In genomic region chr14:90760591-90761316, GRCh38 we compare ENCODE assay signal across 9 cellular contexts. TPM values are rescaled to one million over a fixed set of nuclear protein-coding genes. Genes with fewer than 3 reads are reported as not detected.
DNase-seq lines count a peak whose midpoint lies in the region; ATAC-seq, FAIRE-seq and TF ChIP-seq lines count a peak whose summit lies in the region.
"Had no signal": no experiment of that assay in that cellular context is flagged by ENCODE, and none has a peak within 500 bp of the region (broad histone marks: within the 10 kb centered on the region; RNA-seq: fewer than 3 reads in every experiment).

No MANE protein-coding gene starts in this region.

- no peak for TF ChIP-seq POLR2A in endothelial cell of umbilical vein (IDR thresholded peaks at IDR 0.05; ENCODE audit: low read depth, low read length)

- H3K79me2 ChIP-seq in endothelial cell of umbilical vein (ENCODE audit: control insufficient read depth, insufficient read depth, low read length) = no peaks in the 10 kb centered on the region

- CTCF ChIA-PET in endothelial cell of umbilical vein (lab: Charles Lee) = interaction anchor here (1.2 to 5.6 kb wide), 12 partner anchors 8 to 471 kb away, joined by 3 to 108 read pairs (median 5); partner anchors contain the start of gene TTC7B

- peaks cover 0 to 25% (median 17%) of the 10 kb centered on the region in 11 donors for H3K9me3 ChIP-seq in heart right ventricle
- H3K9me3 ChIP-seq in endothelial cell of umbilical vein (replicated peaks; ENCODE audit: control insufficient read depth, insufficient read depth, low read length) = no peaks in the 10 kb centered on the region

- H3K4me1 ChIP-seq in heart right ventricle (peaks cover 4 to 34% (median 24%) of the 10 kb centered on the region in 9 donors), endothelial cell of umbilical vein (ENCODE audit: control insufficient read depth, extremely low read depth, insufficient read depth, low read length) (peaks cover 15% of the 10 kb centered on the region)

- no peak overlapping the region for H3K9ac ChIP-seq in endothelial cell of umbilical vein (replicated peaks; ENCODE audit: extremely low read depth, insufficient read depth, low read length)

- intact Hi-C loops in heart right ventricle (cut with DNase I) (loop anchor here in 3 of 10 donors (2.0 to 5.0 kb wide), 5 partner anchors 42 to 458 kb away; no protein-coding TSS in a partner anchor), Right ventricle myocardium inferior (cut with DNase I) (no loop called here), endothelial cell of umbilical vein (cut with micrococcal nuclease) (loop anchor here (1.0 kb wide), 3 partner anchors 43 to 140 kb away; no protein-coding TSS in a partner anchor)

- ATAC-seq in heart right ventricle = no peak
- ATAC-seq in Right ventricle myocardium inferior = no peak
- no peak for ATAC-seq in HG03045 (IDR thresholded peaks at IDR 0.05; ENCODE audit: unreplicated experiment)
- ATAC-seq: stimulated activated effector memory CD8-positive, alpha-beta T cell treated with anti-CD3 and anti-CD28 coated beads, Interleukin-12 subunit alpha, Interleukin-12 subunit beta, amount 100 ng/mL, for 72 hours had no signal

- no peaks in the 10 kb centered on the region for H4K20me1 ChIP-seq in endothelial cell of umbilical vein (replicated peaks; ENCODE audit: control insufficient read depth, extremely low read depth, insufficient read depth, low read length)

- FAIRE-seq in endothelial cell of umbilical vein (lab: Jason Lieb, UNC) = peak; percentile 76

- H3K27ac ChIP-seq in heart right ventricle = peak overlapping the region in 8 of 10 donors; percentile 91 to 98 (median 94)
- H3K27ac ChIP-seq in endothelial cell of umbilical vein (ENCODE audit: insufficient read depth, low read depth, low read length) = no peak overlapping the region

- dilution Hi-C loops in endothelial cell of umbilical vein (cut with MboI; ENCODE audit: extremely low pct_ligation_motif_present, low sequenced_read_pairs) = no loop called here

- no TSS peak for BruUV-seq in endothelial cell of umbilical vein (replicated peaks; lab: Mats Ljungman, UMichigan)

- no peak overlapping the region for H2AFZ ChIP-seq in endothelial cell of umbilical vein (ENCODE audit: low read depth, low read length)

- no peak overlapping the region for H3K4me3 ChIP-seq in heart right ventricle
- H3K4me3 ChIP-seq in endothelial cell of umbilical vein (replicated peaks in 1 of 3; ENCODE audit: insufficient read depth in 1 of 3, low read depth in 1 of 3, low read length in 3 of 3) = no peak overlapping the region

- H3K36me3 ChIP-seq in heart right ventricle (peaks cover 0 to 12% (median 0%) of the 10 kb centered on the region in 9 donors), endothelial cell of umbilical vein (ENCODE audit: control insufficient read depth in 2 of 2, extremely low read depth in 1 of 2, insufficient read depth in 2 of 2, low read length in 2 of 2) (no peaks in the 10 kb centered on the region)

- no peaks in the 10 kb centered on the region for H3K9me1 ChIP-seq in endothelial cell of umbilical vein (replicated peaks; ENCODE audit: control insufficient read depth, extremely low read depth, insufficient read depth, low read length)

- TF ChIP-seq CTCF in heart right ventricle (IDR thresholded peaks at IDR 0.05) = peak; percentile 5 to 67 (median 55)
- peak; percentile 62 for TF ChIP-seq CTCF in endothelial cell of umbilical vein (IDR thresholded peaks at IDR 0.05; ENCODE audit: extremely low read depth in 1 of 2, insufficient read depth in 1 of 2, low read depth in 1 of 2, low read length in 2 of 2)

- DNase-seq in heart right ventricle (no peak), Right ventricle myocardium inferior (ENCODE audit: missing footprints) (no peak), NCI-H460 (ENCODE audit: extremely low read depth, low read depth) (peak; percentile 62), endothelial cell of umbilical vein (ENCODE audit: low read depth, low spot score) (peak; percentile 59), retina (peak; percentile 30)
- no peak for DNase-seq in stimulated activated CD8-positive, alpha-beta memory T cell treated with anti-CD3 and anti-CD28 coated beads, Interleukin-4, amount 100 ng/mL, for 48 hours
- no peak for DNase-seq in activated CD4-positive, alpha-beta T cell treated with anti-CD3 and anti-CD28 coated beads, Interleukin-2, amount 50 U/mL, for 48 hours

- H3K4me2 ChIP-seq in endothelial cell of umbilical vein (ENCODE audit: insufficient read depth, low read length) = no peak overlapping the region

- H3K27me3 ChIP-seq in heart right ventricle (no peaks in the 10 kb centered on the region), endothelial cell of umbilical vein (ENCODE audit: control insufficient read depth in 2 of 2, insufficient read depth in 2 of 2, low read length in 2 of 2) (no peaks in the 10 kb centered on the region)

- 80 to 87% methylated on average over 4 of the region's 4 CpGs for WGBS in heart right ventricle, 2 donors

- POLR2A ChIA-PET in endothelial cell of umbilical vein (lab: Charles Lee) = no interaction called here

TF ChIP-seq in endothelial cell of umbilical vein, 7 proteins besides CTCF, POLR2A, EP300 and RAD21:
- no peak for TF ChIP-seq MAX (IDR thresholded peaks at IDR 0.05; ENCODE audit: insufficient read depth, insufficient read length)
- TF ChIP-seq POLR2AphosphoS5 (IDR thresholded peaks at IDR 0.05; ENCODE audit: insufficient read depth, low read depth, low read length) = no peak

RNA-seq across cellular contexts. Expression of gene TTC7B, which starts 55.5 kb away (rescaled TPM):
- total RNA-seq in heart right ventricle = 10 to 100 TPM; 59.1 to 79.4 (median 66.6) TPM
- 10 to 100 TPM; 23.0 to 23.5 TPM for polyA plus RNA-seq in heart right ventricle
- total RNA-seq in Right ventricle myocardium inferior = 67.5 TPM
- 35.0 and 40.9 TPM in 2 replicates for total RNA-seq in NCI-H460 (2014; rRNA removed; shearing (Covaris generic))
- 23.7 and 23.8 TPM in 2 replicates for polyA plus RNA-seq in NCI-H460 (2014; cell fraction: nucleus; rRNA removed)
- total RNA-seq in endothelial cell of umbilical vein = 76.5 and 86.4 TPM in 2 replicates
- polyA plus RNA-seq in endothelial cell of umbilical vein = 46.8 and 65.5 TPM in 2 replicates
- polyA plus RNA-seq in endothelial cell of umbilical vein (2011; cell fraction: cytosol; rRNA removed) = 60.3 and 66.3 TPM in 2 replicates
- polyA plus RNA-seq in endothelial cell of umbilical vein (2011; cell fraction: nucleus; rRNA removed) = 58.0 and 60.5 TPM in 2 replicates
- 48.9 and 51.3 TPM in 2 replicates for polyA plus RNA-seq in endothelial cell of umbilical vein (2012)
- polyA minus RNA-seq in endothelial cell of umbilical vein = 92.1 and 99.3 TPM in 2 replicates
- polyA minus RNA-seq in endothelial cell of umbilical vein (2011; cell fraction: cytosol; rRNA and poly(A)+ RNA removed) = 15.5 TPM
- polyA minus RNA-seq in endothelial cell of umbilical vein (2011; cell fraction: nucleus; rRNA and poly(A)+ RNA removed) = 113 and 116 TPM in 2 replicates

Comparison
In these comparisons a context has a peak if more than half of its experiments do, and no peak if none do; other contexts are left out.
1. DNase-seq: peak in NCI-H460 (single experiment), endothelial cell of umbilical vein (single experiment) and retina (single experiment); none in heart right ventricle (0 of 2), Right ventricle myocardium inferior (single experiment), stimulated activated CD8-positive, alpha-beta memory T cell treated with anti-CD3 and anti-CD28 coated beads, Interleukin-4, amount 100 ng/mL, for 48 hours (single experiment) and activated CD4-positive, alpha-beta T cell treated with anti-CD3 and anti-CD28 coated beads, Interleukin-2, amount 50 U/mL, for 48 hours (0 of 2).